ENCODE assay signal across 1 cellular context in genomic region chrX:17669458-17669857, GRCh38.
TF ChIP-seq lines count a peak whose summit lies in the region.

No MANE protein-coding gene starts in this region.

TF ChIP-seq in WTC11, 78 proteins besides CTCF, POLR2A, EP300 and RAD21 (continued from another document):
- no peak for TF ChIP-seq ATF2 (CRISPR knock-in tag; IDR thresholded peaks at IDR 0.05; ENCODE audit: borderline replicate concordance, low read depth)
- TF ChIP-seq ERG (CRISPR knock-in tag; IDR thresholded peaks at IDR 0.05), result no peak
- TF ChIP-seq E2F4 (CRISPR knock-in tag; IDR thresholded peaks at IDR 0.05; ENCODE audit: borderline replicate concordance, low read depth), result no peak
- no peak for TF ChIP-seq ZNF138 (CRISPR knock-in tag; conservative IDR thresholded peaks at IDR 0.05)
TF ChIP-seq in WTC11: peak in this region for 0.
